ENCODE assay signal across 13 cellular contexts in genomic region chr5:177338251-177339106, GRCh38. TPM values are rescaled to one million over a fixed set of nuclear protein-coding genes. Genes with fewer than 3 reads are reported as not detected.
DNase-seq lines count a peak whose midpoint lies in the region; ATAC-seq, FAIRE-seq and TF ChIP-seq lines count a peak whose summit lies in the region.
"Had no signal": no experiment of that assay in that cellular context is flagged by ENCODE, and none has a peak within 500 bp of the region (broad histone marks: within the 10 kb centered on the region; RNA-seq: fewer than 3 reads in every experiment).

No MANE protein-coding gene starts in this region.

- H3K27ac ChIP-seq in RWPE1, result peak overlapping the region; percentile 14; the same call in 1 of the 2 replicates
- no peak overlapping the region for H3K27ac ChIP-seq in HepG2 (ENCODE audit: extremely low read length, insufficient read depth, low read length)

- H3K27me3 ChIP-seq in HepG2 (ENCODE audit: control insufficient read depth in 1 of 2, insufficient read depth in 2 of 2, low read length in 2 of 2), result no peaks in the 10 kb centered on the region

- no peaks in the 10 kb centered on the region for H3K4me1 ChIP-seq in HepG2 (ENCODE audit: insufficient read depth, low read length)

- in situ Hi-C loops in HepG2 (cut with HindIII; ENCODE audit: extremely low pct_ligation_motif_present, low pct_unique_long_range_greater_than_20kb), result no loop called here

- H3K9ac ChIP-seq in HepG2 (ENCODE audit: insufficient read depth, low read depth, low read length), result no peak overlapping the region

- no peak for FAIRE-seq in HepG2 (lab: Jason Lieb, UNC)

- H3K36me3 Mint-ChIP-seq in activated CD8-positive, alpha-beta T cell treated with anti-CD3 and anti-CD28 coated beads, Interleukin-2, amount 10 ng/mL, durations not matched to agents 7 days and 5 days (ENCODE audit: low read depth), result peaks cover 58% of the 10 kb centered on the region
- H3K36me3 Mint-ChIP-seq in activated CD8-positive, alpha-beta T cell treated with anti-CD3 and anti-CD28 coated beads for 36 hours (ENCODE audit: low read depth), result peaks cover 35% of the 10 kb centered on the region
- H3K36me3 Mint-ChIP-seq in stimulated activated effector memory CD8-positive, alpha-beta T cell treated with anti-CD3 and anti-CD28 coated beads, Interleukin-12 subunit alpha, Interleukin-12 subunit beta, amount 100 ng/mL, for 72 hours, result peaks cover 90% of the 10 kb centered on the region

- no peak overlapping the region for H3K4me2 ChIP-seq in HepG2 (ENCODE audit: low read depth, low read length)

- H3K4me1 Mint-ChIP-seq in activated CD8-positive, alpha-beta T cell treated with anti-CD3 and anti-CD28 coated beads, Interleukin-2, amount 10 ng/mL, durations not matched to agents 7 days and 5 days (ENCODE audit: low read depth), result peaks cover 40% of the 10 kb centered on the region
- peaks cover 21% of the 10 kb centered on the region for H3K4me1 Mint-ChIP-seq in activated CD8-positive, alpha-beta T cell treated with anti-CD3 and anti-CD28 coated beads for 36 hours (ENCODE audit: low read depth)
- H3K4me1 Mint-ChIP-seq in stimulated activated effector memory CD8-positive, alpha-beta T cell treated with anti-CD3 and anti-CD28 coated beads, Interleukin-12 subunit alpha, Interleukin-12 subunit beta, amount 100 ng/mL, for 72 hours, result peaks cover 44% of the 10 kb centered on the region

- CTCF ChIA-PET in activated CD8-positive, alpha-beta T cell treated with anti-CD3 and anti-CD28 coated beads, Interleukin-2, amount 10 ng/mL, durations not matched to agents 7 days and 5 days (lab: Charles Lee), result no interaction called here
- CTCF ChIA-PET in activated CD8-positive, alpha-beta T cell treated with anti-CD3 and anti-CD28 coated beads for 36 hours (lab: Charles Lee), result interaction anchor here (1.3 kb wide), 2 partner anchors 16 to 52 kb away, joined by 4 to 5 read pairs; no protein-coding TSS in a partner anchor
- CTCF ChIA-PET in RWPE1 (lab: Yijun Ruan, JAX), result interaction anchor here (1.5 to 1.7 kb wide), 3 partner anchors 20 to 65 kb away, joined by 5 to 10 read pairs (median 6); no protein-coding TSS in a partner anchor
- CTCF ChIA-PET in HepG2 (lab: Yijun Ruan, JAX; ENCODE audit: low intra/inter-chr PET ratio, low total read pairs), result interaction anchor here (1.1 kb wide), 1 partner anchor 21 kb away, joined by 4 read pairs; no protein-coding TSS in a partner anchor

- peaks cover 32 to 72% of the 10 kb centered on the region in 2 experiments for H3K36me3 ChIP-seq in HepG2 (replicated peaks in 1 of 2; ENCODE audit: control insufficient read depth in 1 of 2, insufficient read depth in 2 of 2, low read length in 2 of 2)

- DNase-seq in activated CD8-positive, alpha-beta T cell treated with anti-CD3 and anti-CD28 coated beads, Interleukin-2, amount 10 ng/mL, durations not matched to agents 7 days and 5 days, result no peak
- no peak for DNase-seq in activated CD8-positive, alpha-beta T cell treated with anti-CD3 and anti-CD28 coated beads for 36 hours
- no peak for DNase-seq in RWPE1 (ENCODE audit: low spot score)
- no peak for DNase-seq in HepG2 (ENCODE audit: low spot score)
- DNase-seq in stimulated activated effector memory CD8-positive, alpha-beta T cell treated with anti-CD3 and anti-CD28 coated beads, Interleukin-12 subunit alpha, Interleukin-12 subunit beta, amount 100 ng/mL, for 72 hours (ENCODE audit: low spot score in 2 of 2), result no peak
- DNase-seq in COLO829 (ENCODE audit: low spot score), result no peak
- DNase-seq in NCI-H774 (lab: John Stamatoyannopoulos, UW), result no peak
- DNase-seq: DND-41, HFFc6, MV-4-11, NCI-H1417 treated with DMSO at 0.1 percent for 48 hours, NCI-H510A treated with DMSO at 0.1 percent for 48 hours had no signal

- no peak overlapping the region for H3K4me3 Mint-ChIP-seq in activated CD8-positive, alpha-beta T cell treated with anti-CD3 and anti-CD28 coated beads, Interleukin-2, amount 10 ng/mL, durations not matched to agents 7 days and 5 days
- H3K4me3 Mint-ChIP-seq in activated CD8-positive, alpha-beta T cell treated with anti-CD3 and anti-CD28 coated beads for 36 hours, result no peak overlapping the region
- H3K4me3 Mint-ChIP-seq in stimulated activated effector memory CD8-positive, alpha-beta T cell treated with anti-CD3 and anti-CD28 coated beads, Interleukin-12 subunit alpha, Interleukin-12 subunit beta, amount 100 ng/mL, for 72 hours, result no peak overlapping the region
- H3K4me3 Mint-ChIP-seq: HFFc6 had no signal

- peak overlapping the region; percentile 50 for H3K27ac Mint-ChIP-seq in activated CD8-positive, alpha-beta T cell treated with anti-CD3 and anti-CD28 coated beads, Interleukin-2, amount 10 ng/mL, durations not matched to agents 7 days and 5 days
- no peak overlapping the region for H3K27ac Mint-ChIP-seq in activated CD8-positive, alpha-beta T cell treated with anti-CD3 and anti-CD28 coated beads for 36 hours
- H3K27ac Mint-ChIP-seq in stimulated activated effector memory CD8-positive, alpha-beta T cell treated with anti-CD3 and anti-CD28 coated beads, Interleukin-12 subunit alpha, Interleukin-12 subunit beta, amount 100 ng/mL, for 72 hours, result peak overlapping the region; percentile 64
- H3K27ac Mint-ChIP-seq: HFFc6 had no signal

- H3K9me3 ChIP-seq in HepG2 (ENCODE audit: low read length), result no peaks in the 10 kb centered on the region

- intact Hi-C loops in activated CD8-positive, alpha-beta T cell treated with anti-CD3 and anti-CD28 coated beads for 36 hours (cut with micrococcal nuclease), result no loop called here
- intact Hi-C loops in HepG2 (cut with micrococcal nuclease; ENCODE audit: unreplicated experiment), result no loop called here

- no peak overlapping the region for H3K4me3 ChIP-seq in HepG2 (replicated peaks in 1 of 3; ENCODE audit: insufficient read depth in 1 of 3, low read depth in 2 of 3, low read length in 3 of 3)

- H3K9me3 Mint-ChIP-seq in activated CD8-positive, alpha-beta T cell treated with anti-CD3 and anti-CD28 coated beads, Interleukin-2, amount 10 ng/mL, durations not matched to agents 7 days and 5 days (ENCODE audit: insufficient read depth), result no peaks in the 10 kb centered on the region
- H3K9me3 Mint-ChIP-seq in activated CD8-positive, alpha-beta T cell treated with anti-CD3 and anti-CD28 coated beads for 36 hours, result no peaks in the 10 kb centered on the region
- H3K9me3 Mint-ChIP-seq in stimulated activated effector memory CD8-positive, alpha-beta T cell treated with anti-CD3 and anti-CD28 coated beads, Interleukin-12 subunit alpha, Interleukin-12 subunit beta, amount 100 ng/mL, for 72 hours, result no peaks in the 10 kb centered on the region
- H3K9me3 Mint-ChIP-seq: HFFc6 had no signal

- ATAC-seq in activated CD8-positive, alpha-beta T cell treated with anti-CD3 and anti-CD28 coated beads, Interleukin-2, amount 10 ng/mL, durations not matched to agents 7 days and 5 days, result no peak
- no peak for ATAC-seq in activated CD8-positive, alpha-beta T cell treated with anti-CD3 and anti-CD28 coated beads for 36 hours
- no peak for ATAC-seq in HepG2
- no peak for ATAC-seq in stimulated activated effector memory CD8-positive, alpha-beta T cell treated with anti-CD3 and anti-CD28 coated beads, Interleukin-12 subunit alpha, Interleukin-12 subunit beta, amount 100 ng/mL, for 72 hours
- ATAC-seq in GM18498 (IDR thresholded peaks at IDR 0.05; ENCODE audit: unreplicated experiment), result no peak

- POLR2A ChIA-PET in activated CD8-positive, alpha-beta T cell treated with anti-CD3 and anti-CD28 coated beads, Interleukin-2, amount 10 ng/mL, durations not matched to agents 7 days and 5 days (lab: Charles Lee), result no interaction called here
- POLR2A ChIA-PET in activated CD8-positive, alpha-beta T cell treated with anti-CD3 and anti-CD28 coated beads for 36 hours (lab: Charles Lee), result interaction anchor here (1.8 kb wide), 1 partner anchor 12 kb away, joined by 8 read pairs; the partner anchor contains the start of gene LMAN2
- POLR2A ChIA-PET in RWPE1 (lab: Yijun Ruan, JAX; ENCODE audit: low non-redundant PET), result no interaction called here
- POLR2A ChIA-PET in HepG2 (lab: Yijun Ruan, JAX), result interaction anchor here (1.0 kb wide), 1 partner anchor 40 kb away, joined by 3 read pairs; no protein-coding TSS in a partner anchor

- peaks cover 22% of the 10 kb centered on the region for H3K79me2 ChIP-seq in HepG2 (ENCODE audit: insufficient read depth, low read length)

- no peak for TF ChIP-seq POLR2A in HepG2 (IDR thresholded peaks at IDR 0.05; ENCODE audit: insufficient read depth in 1 of 2, low read depth in 2 of 2, low read length in 2 of 2)

- no peak for TF ChIP-seq EP300 in HepG2 (IDR thresholded peaks at IDR 0.05; ENCODE audit: low read depth in 2 of 2, low read length in 2 of 2)
- no peak for TF ChIP-seq EP300 in HepG2 (CRISPR knock-in tag; IDR thresholded peaks at IDR 0.05; ENCODE audit: borderline replicate concordance)

- no peak for TF ChIP-seq CTCF in activated CD8-positive, alpha-beta T cell treated with anti-CD3 and anti-CD28 coated beads for 36 hours (IDR thresholded peaks at IDR 0.05)
- TF ChIP-seq CTCF in RWPE1 (conservative IDR thresholded peaks at IDR 0.05; ENCODE audit: low read depth), result no peak
- TF ChIP-seq CTCF in HepG2 (CRISPR knock-in tag; IDR thresholded peaks at IDR 0.05), result no peak

- 98% methylated on average over 8 of the region's 22 CpGs for WGBS in HepG2 (ENCODE audit: low lambda C conversion rate)

- H3K27me3 Mint-ChIP-seq in activated CD8-positive, alpha-beta T cell treated with anti-CD3 and anti-CD28 coated beads, Interleukin-2, amount 10 ng/mL, durations not matched to agents 7 days and 5 days (ENCODE audit: low read depth), result no peaks in the 10 kb centered on the region
- no peaks in the 10 kb centered on the region for H3K27me3 Mint-ChIP-seq in activated CD8-positive, alpha-beta T cell treated with anti-CD3 and anti-CD28 coated beads for 36 hours

- no peak overlapping the region for H2AFZ ChIP-seq in HepG2 (ENCODE audit: low read length)

- 0 out of 2 replicates have a peak, but pooled peaks cover 3% of the 10 kb centered on the region for H4K20me1 ChIP-seq in HepG2 (ENCODE audit: insufficient read depth, low read length)

- no TSS peak for BruUV-seq in HepG2 (replicated peaks; lab: Mats Ljungman, UMichigan)

- TF ChIP-seq RAD21 in HepG2 (CRISPR knock-in tag; IDR thresholded peaks at IDR 0.05), result no peak

RNA-seq across cellular contexts. Expression of gene LMAN2, which starts 13.0 kb away (rescaled TPM):
- 100 to 1,000 TPM; 119 to 127 TPM for total RNA-seq in activated CD8-positive, alpha-beta T cell treated with anti-CD3 and anti-CD28 coated beads, Interleukin-2, amount 10 ng/mL, durations not matched to agents 7 days and 5 days
- 10 to 100 TPM; 79.9 to 87.5 TPM for total RNA-seq in activated CD8-positive, alpha-beta T cell treated with anti-CD3 and anti-CD28 coated beads for 36 hours
- total RNA-seq in HepG2 (2016; rRNA removed; fragmentation: Illumina TruSeq; extraction: Trizol), result 94.5 and 191 TPM in 2 replicates
- 72.5 and 74.4 TPM in 2 replicates for total RNA-seq in HepG2 (2016; cell fraction: cytosol; rRNA removed; fragmentation: Illumina TruSeq; extraction: Trizol; ENCODE audit: low read depth)
- 86.8 and 210 TPM in 2 replicates for total RNA-seq in HepG2 (2016; cell fraction: insoluble cytoplasmic fraction; rRNA removed; fragmentation: Illumina TruSeq; extraction: Trizol)
- total RNA-seq in HepG2 (2016; cell fraction: membrane; rRNA removed; fragmentation: Illumina TruSeq; extraction: Trizol), result 109 and 128 TPM in 2 replicates
- total RNA-seq in HepG2 (2016; cell fraction: nucleus; rRNA removed; fragmentation: Illumina TruSeq; extraction: Trizol), result 152 and 179 TPM in 2 replicates
- polyA plus RNA-seq in HepG2 (2011; rRNA removed), result 193 and 197 TPM in 2 replicates
- 220 and 352 TPM in 2 replicates for polyA plus RNA-seq in HepG2 (2011; cell fraction: cytosol; rRNA removed)
- polyA plus RNA-seq in HepG2 (2011; cell fraction: nucleus; rRNA removed), result 256 and 281 TPM in 2 replicates
- 71.8 and 108 TPM in 2 replicates for polyA plus RNA-seq in HepG2 (2012)
- polyA plus RNA-seq in HepG2 (2016; cell fraction: cytosol; fragmentation: Illumina TruSeq; extraction: Trizol; ENCODE audit: low read depth), result 82.2 and 93.0 TPM in 2 replicates
- 90.8 and 112 TPM in 2 replicates for polyA plus RNA-seq in HepG2 (2016; cell fraction: insoluble cytoplasmic fraction; fragmentation: Illumina TruSeq; extraction: Trizol; ENCODE audit: low read depth)
- 103 and 135 TPM in 2 replicates for polyA plus RNA-seq in HepG2 (2016; cell fraction: membrane; fragmentation: Illumina TruSeq; extraction: Trizol; ENCODE audit: low read depth)
- 241 and 283 TPM in 2 replicates for polyA plus RNA-seq in HepG2 (2016; cell fraction: nucleus; fragmentation: Illumina TruSeq; extraction: Trizol; ENCODE audit: insufficient read depth, low read depth)
- polyA minus RNA-seq in HepG2 (2011; rRNA and poly(A)+ RNA removed; ENCODE audit: low replicate concordance), result 353 and 575 TPM in 2 replicates
- 147 and 182 TPM in 2 replicates for polyA minus RNA-seq in HepG2 (2011; cell fraction: cytosol; rRNA and poly(A)+ RNA removed)
- polyA minus RNA-seq in HepG2 (2011; cell fraction: nucleus; rRNA and poly(A)+ RNA removed), result 87.0 and 96.2 TPM in 2 replicates

RNA-seq across cellular contexts. Expression of gene RGS14, which starts 19.2 kb away (rescaled TPM):
- 100 to 1,000 TPM; 112 to 117 TPM for total RNA-seq in activated CD8-positive, alpha-beta T cell treated with anti-CD3 and anti-CD28 coated beads, Interleukin-2, amount 10 ng/mL, durations not matched to agents 7 days and 5 days
- total RNA-seq in activated CD8-positive, alpha-beta T cell treated with anti-CD3 and anti-CD28 coated beads for 36 hours, result 10 to 100 TPM; 50.4 to 52.5 TPM
- 10.7 and 11.1 TPM in 2 replicates for total RNA-seq in HepG2 (2016; rRNA removed; fragmentation: Illumina TruSeq; extraction: Trizol)
- 15.3 and 15.8 TPM in 2 replicates for total RNA-seq in HepG2 (2016; cell fraction: cytosol; rRNA removed; fragmentation: Illumina TruSeq; extraction: Trizol; ENCODE audit: low read depth)
- 7.2 and 12.8 TPM in 2 replicates for total RNA-seq in HepG2 (2016; cell fraction: insoluble cytoplasmic fraction; rRNA removed; fragmentation: Illumina TruSeq; extraction: Trizol)
- 15.5 and 16.6 TPM in 2 replicates for total RNA-seq in HepG2 (2016; cell fraction: membrane; rRNA removed; fragmentation: Illumina TruSeq; extraction: Trizol)
- 7.6 and 9.6 TPM in 2 replicates for total RNA-seq in HepG2 (2016; cell fraction: nucleus; rRNA removed; fragmentation: Illumina TruSeq; extraction: Trizol)
- polyA plus RNA-seq in HepG2 (2011; rRNA removed), result 17.2 and 27.9 TPM in 2 replicates
- 20.3 and 35.1 TPM in 2 replicates for polyA plus RNA-seq in HepG2 (2011; cell fraction: cytosol; rRNA removed)
- 48.0 and 49.7 TPM in 2 replicates for polyA plus RNA-seq in HepG2 (2011; cell fraction: nucleus; rRNA removed)
- 9.3 and 16.2 TPM in 2 replicates for polyA plus RNA-seq in HepG2 (2012)
- 11.0 and 13.5 TPM in 2 replicates for polyA plus RNA-seq in HepG2 (2016; cell fraction: cytosol; fragmentation: Illumina TruSeq; extraction: Trizol; ENCODE audit: low read depth)
- polyA plus RNA-seq in HepG2 (2016; cell fraction: insoluble cytoplasmic fraction; fragmentation: Illumina TruSeq; extraction: Trizol; ENCODE audit: low read depth), result 14.8 and 16.5 TPM in 2 replicates
- 11.0 and 11.4 TPM in 2 replicates for polyA plus RNA-seq in HepG2 (2016; cell fraction: membrane; fragmentation: Illumina TruSeq; extraction: Trizol; ENCODE audit: low read depth)
- polyA plus RNA-seq in HepG2 (2016; cell fraction: nucleus; fragmentation: Illumina TruSeq; extraction: Trizol; ENCODE audit: insufficient read depth, low read depth), result 19.6 TPM in 2 replicates
- 0.82 and 20.7 TPM in 2 replicates for polyA minus RNA-seq in HepG2 (2011; rRNA and poly(A)+ RNA removed; ENCODE audit: low replicate concordance)
- 7.2 and 9.7 TPM in 2 replicates for polyA minus RNA-seq in HepG2 (2011; cell fraction: cytosol; rRNA and poly(A)+ RNA removed)
- 10.6 and 12.8 TPM in 2 replicates for polyA minus RNA-seq in HepG2 (2011; cell fraction: nucleus; rRNA and poly(A)+ RNA removed)

RNA-seq across cellular contexts. Expression of gene MXD3, which starts 26.8 kb away (rescaled TPM):
- total RNA-seq in activated CD8-positive, alpha-beta T cell treated with anti-CD3 and anti-CD28 coated beads, Interleukin-2, amount 10 ng/mL, durations not matched to agents 7 days and 5 days, result 10 to 100 TPM; 93.2 to 96.9 TPM
- total RNA-seq in activated CD8-positive, alpha-beta T cell treated with anti-CD3 and anti-CD28 coated beads for 36 hours, result 10 to 100 TPM; 19.3 to 25.1 TPM
- total RNA-seq in HepG2 (2016; rRNA removed; fragmentation: Illumina TruSeq; extraction: Trizol), result 9.9 and 12.8 TPM in 2 replicates
- 6.1 and 6.8 TPM in 2 replicates for total RNA-seq in HepG2 (2016; cell fraction: cytosol; rRNA removed; fragmentation: Illumina TruSeq; extraction: Trizol; ENCODE audit: low read depth)
- total RNA-seq in HepG2 (2016; cell fraction: insoluble cytoplasmic fraction; rRNA removed; fragmentation: Illumina TruSeq; extraction: Trizol), result 11.7 and 11.8 TPM in 2 replicates
- 6.6 TPM in 2 replicates for total RNA-seq in HepG2 (2016; cell fraction: membrane; rRNA removed; fragmentation: Illumina TruSeq; extraction: Trizol)
- 10.4 and 14.3 TPM in 2 replicates for total RNA-seq in HepG2 (2016; cell fraction: nucleus; rRNA removed; fragmentation: Illumina TruSeq; extraction: Trizol)
- 10.5 and 11.2 TPM in 2 replicates for polyA plus RNA-seq in HepG2 (2011; rRNA removed)
- 6.0 and 15.2 TPM in 2 replicates for polyA plus RNA-seq in HepG2 (2011; cell fraction: cytosol; rRNA removed)
- 68.6 and 87.5 TPM in 2 replicates for polyA plus RNA-seq in HepG2 (2011; cell fraction: nucleus; rRNA removed)
- polyA plus RNA-seq in HepG2 (2012), result 4.6 and 6.6 TPM in 2 replicates
- 4.5 and 5.4 TPM in 2 replicates for polyA plus RNA-seq in HepG2 (2016; cell fraction: cytosol; fragmentation: Illumina TruSeq; extraction: Trizol; ENCODE audit: low read depth)
- 8.2 and 10.7 TPM in 2 replicates for polyA plus RNA-seq in HepG2 (2016; cell fraction: insoluble cytoplasmic fraction; fragmentation: Illumina TruSeq; extraction: Trizol; ENCODE audit: low read depth)
- 5.8 and 5.9 TPM in 2 replicates for polyA plus RNA-seq in HepG2 (2016; cell fraction: membrane; fragmentation: Illumina TruSeq; extraction: Trizol; ENCODE audit: low read depth)
- polyA plus RNA-seq in HepG2 (2016; cell fraction: nucleus; fragmentation: Illumina TruSeq; extraction: Trizol; ENCODE audit: insufficient read depth, low read depth), result 28.9 and 39.4 TPM in 2 replicates
- polyA minus RNA-seq in HepG2 (2011; rRNA and poly(A)+ RNA removed; ENCODE audit: low replicate concordance), result 8.1 and 15.6 TPM in 2 replicates
- polyA minus RNA-seq in HepG2 (2011; cell fraction: cytosol; rRNA and poly(A)+ RNA removed), result 4.1 and 5.1 TPM in 2 replicates
- polyA minus RNA-seq in HepG2 (2011; cell fraction: nucleus; rRNA and poly(A)+ RNA removed), result 8.7 and 9.7 TPM in 2 replicates

RNA-seq across cellular contexts. Expression of gene PRELID1, which starts 34.9 kb away (rescaled TPM):
- total RNA-seq in activated CD8-positive, alpha-beta T cell treated with anti-CD3 and anti-CD28 coated beads, Interleukin-2, amount 10 ng/mL, durations not matched to agents 7 days and 5 days, result 100 to 1,000 TPM; 152 to 154 TPM
- 100 to 1,000 TPM; 222 to 233 TPM for total RNA-seq in activated CD8-positive, alpha-beta T cell treated with anti-CD3 and anti-CD28 coated beads for 36 hours
- total RNA-seq in HepG2 (2016; rRNA removed; fragmentation: Illumina TruSeq; extraction: Trizol), result 239 and 271 TPM in 2 replicates
- total RNA-seq in HepG2 (2016; cell fraction: cytosol; rRNA removed; fragmentation: Illumina TruSeq; extraction: Trizol; ENCODE audit: low read depth), result 772 and 890 TPM in 2 replicates
- total RNA-seq in HepG2 (2016; cell fraction: insoluble cytoplasmic fraction; rRNA removed; fragmentation: Illumina TruSeq; extraction: Trizol), result 220 and 264 TPM in 2 replicates
- 708 and 781 TPM in 2 replicates for total RNA-seq in HepG2 (2016; cell fraction: membrane; rRNA removed; fragmentation: Illumina TruSeq; extraction: Trizol)
- total RNA-seq in HepG2 (2016; cell fraction: nucleus; rRNA removed; fragmentation: Illumina TruSeq; extraction: Trizol), result 90.3 and 98.5 TPM in 2 replicates
- polyA plus RNA-seq in HepG2 (2011; rRNA removed), result 228 and 250 TPM in 2 replicates
- 212 and 323 TPM in 2 replicates for polyA plus RNA-seq in HepG2 (2011; cell fraction: cytosol; rRNA removed)
- 85.7 and 87.5 TPM in 2 replicates for polyA plus RNA-seq in HepG2 (2011; cell fraction: nucleus; rRNA removed)
- 91.2 and 111 TPM in 2 replicates for polyA plus RNA-seq in HepG2 (2012)
- 1,341 and 1,562 TPM in 2 replicates for polyA plus RNA-seq in HepG2 (2016; cell fraction: cytosol; fragmentation: Illumina TruSeq; extraction: Trizol; ENCODE audit: low read depth)
- 353 and 387 TPM in 2 replicates for polyA plus RNA-seq in HepG2 (2016; cell fraction: insoluble cytoplasmic fraction; fragmentation: Illumina TruSeq; extraction: Trizol; ENCODE audit: low read depth)
- polyA plus RNA-seq in HepG2 (2016; cell fraction: membrane; fragmentation: Illumina TruSeq; extraction: Trizol; ENCODE audit: low read depth), result 984 and 1,090 TPM in 2 replicates
- polyA plus RNA-seq in HepG2 (2016; cell fraction: nucleus; fragmentation: Illumina TruSeq; extraction: Trizol; ENCODE audit: insufficient read depth, low read depth), result 258 and 277 TPM in 2 replicates
- 103 and 232 TPM in 2 replicates for polyA minus RNA-seq in HepG2 (2011; rRNA and poly(A)+ RNA removed; ENCODE audit: low replicate concordance)
- polyA minus RNA-seq in HepG2 (2011; cell fraction: cytosol; rRNA and poly(A)+ RNA removed), result 61.2 and 64.5 TPM in 2 replicates
- 30.1 and 34.2 TPM in 2 replicates for polyA minus RNA-seq in HepG2 (2011; cell fraction: nucleus; rRNA and poly(A)+ RNA removed)

RNA-seq across cellular contexts. Expression of gene RAB24, which starts 35.0 kb away (rescaled TPM):
- total RNA-seq in activated CD8-positive, alpha-beta T cell treated with anti-CD3 and anti-CD28 coated beads, Interleukin-2, amount 10 ng/mL, durations not matched to agents 7 days and 5 days, result 10 to 100 TPM; 44.1 to 48.8 TPM
- 10 to 100 TPM; 26.6 TPM for total RNA-seq in activated CD8-positive, alpha-beta T cell treated with anti-CD3 and anti-CD28 coated beads for 36 hours
- total RNA-seq in HepG2 (2016; rRNA removed; fragmentation: Illumina TruSeq; extraction: Trizol), result 15.4 and 22.9 TPM in 2 replicates
- total RNA-seq in HepG2 (2016; cell fraction: cytosol; rRNA removed; fragmentation: Illumina TruSeq; extraction: Trizol; ENCODE audit: low read depth), result 6.4 and 11.5 TPM in 2 replicates
- total RNA-seq in HepG2 (2016; cell fraction: insoluble cytoplasmic fraction; rRNA removed; fragmentation: Illumina TruSeq; extraction: Trizol), result 15.3 and 23.6 TPM in 2 replicates
- total RNA-seq in HepG2 (2016; cell fraction: membrane; rRNA removed; fragmentation: Illumina TruSeq; extraction: Trizol), result 13.3 and 16.0 TPM in 2 replicates
- total RNA-seq in HepG2 (2016; cell fraction: nucleus; rRNA removed; fragmentation: Illumina TruSeq; extraction: Trizol), result 24.2 and 30.2 TPM in 2 replicates
- 63.7 and 74.5 TPM in 2 replicates for polyA plus RNA-seq in HepG2 (2011; rRNA removed)
- polyA plus RNA-seq in HepG2 (2011; cell fraction: cytosol; rRNA removed), result 41.9 and 60.6 TPM in 2 replicates
- polyA plus RNA-seq in HepG2 (2011; cell fraction: nucleus; rRNA removed), result 332 and 383 TPM in 2 replicates
- polyA plus RNA-seq in HepG2 (2012), result 28.5 and 30.3 TPM in 2 replicates
- polyA plus RNA-seq in HepG2 (2016; cell fraction: cytosol; fragmentation: Illumina TruSeq; extraction: Trizol; ENCODE audit: low read depth), result 10.6 and 14.5 TPM in 2 replicates
- polyA plus RNA-seq in HepG2 (2016; cell fraction: insoluble cytoplasmic fraction; fragmentation: Illumina TruSeq; extraction: Trizol; ENCODE audit: low read depth), result 24.0 and 24.9 TPM in 2 replicates
- 15.6 and 19.9 TPM in 2 replicates for polyA plus RNA-seq in HepG2 (2016; cell fraction: membrane; fragmentation: Illumina TruSeq; extraction: Trizol; ENCODE audit: low read depth)
- polyA plus RNA-seq in HepG2 (2016; cell fraction: nucleus; fragmentation: Illumina TruSeq; extraction: Trizol; ENCODE audit: insufficient read depth, low read depth), result 93.8 and 96.1 TPM in 2 replicates
- 7.4 and 16.0 TPM in 2 replicates for polyA minus RNA-seq in HepG2 (2011; rRNA and poly(A)+ RNA removed; ENCODE audit: low replicate concordance)
- polyA minus RNA-seq in HepG2 (2011; cell fraction: cytosol; rRNA and poly(A)+ RNA removed), result 5.2 and 5.7 TPM in 2 replicates
- 21.3 and 23.3 TPM in 2 replicates for polyA minus RNA-seq in HepG2 (2011; cell fraction: nucleus; rRNA and poly(A)+ RNA removed)

Comparison
In these comparisons a context has a peak if more than half of its experiments do, and no peak if none do; other contexts are left out.
1. POLR2A ChIA-PET loops: an anchor here in activated CD8-positive, alpha-beta T cell treated with anti-CD3 and anti-CD28 coated beads for 36 hours (1.8 kb wide) and HepG2 (1.0 kb wide); none called in activated CD8-positive, alpha-beta T cell treated with anti-CD3 and anti-CD28 coated beads, Interleukin-2, amount 10 ng/mL, durations not matched to agents 7 days and 5 days and RWPE1.